8 cellular contexts compared by ENCODE assay signal in genomic region chr15:52569244-52569585, GRCh38. TPM values are rescaled to one million over a fixed set of nuclear protein-coding genes. Genes with fewer than 3 reads are reported as not detected.
DNase-seq lines count a peak whose midpoint lies in the region; ATAC-seq and TF ChIP-seq lines count a peak whose summit lies in the region.

No MANE protein-coding gene starts in this region.

- ATAC-seq in activated T-cell treated with anti-CD3 and anti-CD28 coated beads, Interleukin-2, amount 50 U/mL, for 72 hours (replicated peaks in 1 of 2), result peak in 1 of 2 donors; percentile 22
- ATAC-seq in lung (ENCODE audit: insufficient read depth, low FRiP score) (no peak), upper lobe of left lung (ENCODE audit: low FRiP score in 2 of 2) (peak; percentile 3 to 32), GM18907 (IDR thresholded peaks at IDR 0.05; ENCODE audit: unreplicated experiment) (no peak)

- no peaks in the 10 kb centered on the region for H3K27me3 ChIP-seq in lung (ENCODE audit: control insufficient read depth, insufficient read depth)
- no peaks in the 10 kb centered on the region for H3K27me3 ChIP-seq in upper lobe of left lung

- WGBS in lung, 2 donors, result 38 to 40% methylated on average over 10 of the region's 10 CpGs
- WGBS in upper lobe of left lung, 2 donors, result 42 to 43% methylated on average over 10 of the region's 10 CpGs

- no peaks in the 10 kb centered on the region for H3K9me3 ChIP-seq in lung (ENCODE audit: control insufficient read depth in 2 of 2, insufficient read depth in 1 of 2, low read length in 1 of 2)
- no peaks in the 10 kb centered on the region for H3K9me3 ChIP-seq in upper lobe of left lung

- TF ChIP-seq CTCF in astrocyte of the cerebellum (IDR thresholded peaks at IDR 0.05; ENCODE audit: low read depth, low read length, missing control alignments), result no peak
- TF ChIP-seq CTCF in lung (IDR thresholded peaks at IDR 0.05; ENCODE audit: control extremely low read depth, extremely low read depth), result no peak
- no peak for TF ChIP-seq CTCF in upper lobe of left lung (IDR thresholded peaks at IDR 0.05)

- DNase-seq in activated T-cell treated with anti-CD3 and anti-CD28 coated beads, Interleukin-2, amount 50 U/mL, for 72 hours, result no peak
- no peak for DNase-seq in activated T-cell treated with anti-CD3 and anti-CD28 coated beads for 4 hours
- no peak for DNase-seq in astrocyte of the cerebellum (ENCODE audit: low read depth)
- no peak for DNase-seq in lung (ENCODE audit: low spot score)
- DNase-seq in upper lobe of left lung, result no peak
- DNase-seq in cortex of kidney (lab: John Stamatoyannopoulos, UW), result no peak
- no peak for DNase-seq in HPDE6-E6E7 (ENCODE audit: extremely low spot score)

- H3K36me3 Mint-ChIP-seq in activated T-cell treated with anti-CD3 and anti-CD28 coated beads, Interleukin-2, amount 50 U/mL, for 72 hours (ENCODE audit: insufficient read depth in 2 of 2), result peaks cover 0 to 12% of the 10 kb centered on the region in 2 donors

- H3K4me1 ChIP-seq in lung (ENCODE audit: control insufficient read depth in 2 of 2, insufficient read depth in 2 of 2, low read length in 2 of 2) (peaks cover 0 to 20% of the 10 kb centered on the region in 2 donors), upper lobe of left lung (peaks cover 28 to 36% (median 33%) of the 10 kb centered on the region in 4 donors)

- in situ Hi-C loops in astrocyte of the cerebellum (cut with HindIII; ENCODE audit: low sequenced_read_pairs), result no loop called here

- no peaks in the 10 kb centered on the region for H3K27me3 Mint-ChIP-seq in activated T-cell treated with anti-CD3 and anti-CD28 coated beads, Interleukin-2, amount 50 U/mL, for 72 hours (ENCODE audit: low read depth)

- peaks cover 25% of the 10 kb centered on the region for H3K4me1 Mint-ChIP-seq in activated T-cell treated with anti-CD3 and anti-CD28 coated beads, Interleukin-2, amount 50 U/mL, for 72 hours (ENCODE audit: low read depth)

- peaks cover 0 to 1% of the 10 kb centered on the region in 2 donors for H3K9me3 Mint-ChIP-seq in activated T-cell treated with anti-CD3 and anti-CD28 coated beads, Interleukin-2, amount 50 U/mL, for 72 hours

- H3K36me3 ChIP-seq in lung (ENCODE audit: control insufficient read depth in 2 of 2, insufficient read depth in 2 of 2, low read length in 2 of 2) (no peaks in the 10 kb centered on the region), upper lobe of left lung (no peaks in the 10 kb centered on the region)

- H3K4me3 Mint-ChIP-seq in activated T-cell treated with anti-CD3 and anti-CD28 coated beads, Interleukin-2, amount 50 U/mL, for 72 hours, result peak overlapping the region; percentile 87 to 97

- H3K27ac ChIP-seq in lung (ENCODE audit: low read depth in 1 of 2, low read length in 1 of 2), result peak overlapping the region; percentile 95 to 97
- H3K27ac ChIP-seq in upper lobe of left lung, result peak overlapping the region; percentile 95 to 99 (median 97)

- H3K27ac Mint-ChIP-seq in activated T-cell treated with anti-CD3 and anti-CD28 coated beads, Interleukin-2, amount 50 U/mL, for 72 hours, result peak overlapping the region; percentile 89

- no peak for TF ChIP-seq POLR2A in upper lobe of left lung (IDR thresholded peaks at IDR 0.05)

- H3K4me3 ChIP-seq in astrocyte of the cerebellum (ENCODE audit: low read depth, low read length) (peak overlapping the region; percentile 74), lung (peak overlapping the region; percentile 95), upper lobe of left lung (peak overlapping the region in 3 of 4 donors; percentile 69 to 81 (median 78))

- TF ChIP-seq EP300 in upper lobe of left lung (IDR thresholded peaks at IDR 0.05), result no peak

RNA-seq across cellular contexts. Expression of gene ARPP19, which starts 0.4 kb away (rescaled TPM):
- total RNA-seq in activated T-cell treated with anti-CD3 and anti-CD28 coated beads, Interleukin-2, amount 50 U/mL, for 72 hours, result 100 to 1,000 TPM; 128 to 143 TPM
- total RNA-seq in lung (100 to 1,000 TPM in 1 of 2 donors, 10 to 100 TPM in 1; 95.8 to 139 TPM), upper lobe of left lung (100 to 1,000 TPM in 4 of 6 donors, 10 to 100 TPM in 2; 29.3 to 159 (median 139) TPM)
- 10 to 100 TPM; 35.0 to 41.8 TPM for polyA plus RNA-seq in lung

RNA-seq across cellular contexts. Expression of gene MYO5A, which starts 40.5 kb away (rescaled TPM):
- total RNA-seq in activated T-cell treated with anti-CD3 and anti-CD28 coated beads, Interleukin-2, amount 50 U/mL, for 72 hours, result 10 to 100 TPM; 29.6 to 37.2 TPM
- 10 to 100 TPM; 15.1 to 30.5 TPM for total RNA-seq in lung
- 10 to 100 TPM in 1 of 2 donors, 1 to 10 TPM in 1; 4.5 to 11.5 TPM for polyA plus RNA-seq in lung
- 10 to 100 TPM; 24.8 to 76.5 (median 35.5) TPM for total RNA-seq in upper lobe of left lung

Comparison
In these comparisons a context has a peak if more than half of its experiments do, and no peak if none do; other contexts are left out.
1. ATAC-seq: peak in upper lobe of left lung (2 of 2); none in lung (single experiment) and GM18907 (single experiment).
2. Peak in every context shown above with its lines, with median percentiles within 50 percentile points of each other: H3K4me3 ChIP-seq.